In genomic region chr3:157865449-157865862, GRCh38 we compare ENCODE assay signal across 9 cellular contexts.
DNase-seq lines count a peak whose midpoint lies in the region; ATAC-seq, FAIRE-seq and TF ChIP-seq lines count a peak whose summit lies in the region.
"Had no signal": no experiment of that assay in that cellular context is flagged by ENCODE, and none has a peak within 500 bp of the region (broad histone marks: within the 10 kb centered on the region; RNA-seq: fewer than 3 reads in every experiment).

No MANE protein-coding gene starts in this region.

- H3K4me1 ChIP-seq in left lung = no peaks in the 10 kb centered on the region

- FAIRE-seq in frontal cortex (lab: Jason Lieb, UNC) = no peak

- ATAC-seq in GM18858 (IDR thresholded peaks at IDR 0.05; ENCODE audit: unreplicated experiment) = peak; percentile 93
- ATAC-seq in HG02938 (IDR thresholded peaks at IDR 0.05; ENCODE audit: unreplicated experiment) = peak; percentile 90
- peak; percentile 46 for ATAC-seq in left lung

- no peak overlapping the region for H3K4me3 ChIP-seq in left lung
- H3K4me3 ChIP-seq: SK-N-MC had no signal

- DNase-seq in COLO668 (lab: John Stamatoyannopoulos, UW; ENCODE audit: unreplicated experiment) (peak; percentile 43), NOMO-1 (lab: John Stamatoyannopoulos, UW; ENCODE audit: unreplicated experiment in 2 of 2) (peak; percentile 54 to 58), activated T-helper 1 cell treated with Interleukin-2 at 50 U/mL for 16 hours (ENCODE audit: low read depth) (peak; percentile 4), left lung (peak in 1 of 2 donors; percentile 78), frontal cortex (ENCODE audit: low spot score in 2 of 2) (no peak), RKO (ENCODE audit: low spot score) (no peak)

- peak in 1 of 2 donors; percentile 59 for TF ChIP-seq CTCF in left lung (IDR thresholded peaks at IDR 0.05)

- no peak overlapping the region for H3K27ac ChIP-seq in left lung
- H3K27ac ChIP-seq: SK-N-MC had no signal

- intact Hi-C loops in left lung (cut with DNase I) = no loop called here

- H3K27me3 ChIP-seq in left lung = no peaks in the 10 kb centered on the region

- no peaks in the 10 kb centered on the region for H3K36me3 ChIP-seq in left lung

- H3K9me3 ChIP-seq in left lung = no peaks in the 10 kb centered on the region

Comparison
In these comparisons a context has a peak if more than half of its experiments do, and no peak if none do; other contexts are left out.
1. DNase-seq: peak in COLO668 (single experiment), NOMO-1 (2 of 2) and activated T-helper 1 cell treated with Interleukin-2 at 50 U/mL for 16 hours (single experiment); none in frontal cortex (0 of 2) and RKO (single experiment).
2. Peak in every context shown above with its lines, with median percentiles within 50 percentile points of each other: ATAC-seq.